9 cellular contexts compared by ENCODE assay signal in the genomic region with DNA sequence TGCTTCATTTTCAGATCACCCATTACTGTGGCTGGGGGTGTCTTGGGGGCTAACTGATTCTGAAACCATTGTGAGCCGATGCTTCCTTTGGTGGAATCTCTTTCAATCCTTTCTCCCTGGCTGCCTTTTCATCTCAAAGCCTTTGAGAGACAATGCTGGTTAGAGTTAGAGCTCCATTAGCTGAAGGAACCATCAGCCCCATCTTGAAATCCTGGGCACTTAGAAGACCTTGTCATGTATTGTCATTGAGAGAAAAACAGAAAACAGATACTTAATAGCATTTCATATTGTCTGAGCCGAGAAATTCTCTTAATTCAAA. TPM values are rescaled to one million over a fixed set of nuclear protein-coding genes. Genes with fewer than 3 reads are reported as not detected.
A peak's percentile ranks its signal among the peaks of the same experiment; 100 is the strongest.
DNase-seq lines count a peak whose midpoint lies in the region; TF ChIP-seq lines count a peak whose summit lies in the region.
"Had no signal": no experiment of that assay in that cellular context is flagged by ENCODE, and none has a peak within 500 bp of the region (broad histone marks: within the 10 kb centered on the region; RNA-seq: fewer than 3 reads in every experiment).

No MANE protein-coding gene starts in this region.

- CTCF ChIA-PET in AG04449 (lab: Yijun Ruan, JAX): interaction anchor here (1.0 to 4.1 kb wide), 5 partner anchors 147 to 349 kb away, joined by 3 to 28 read pairs (median 5); no protein-coding TSS in a partner anchor
- CTCF ChIA-PET in RWPE1 (lab: Yijun Ruan, JAX): no interaction called here

- H3K36me3 ChIP-seq in esophagus muscularis mucosa: no peaks in the 10 kb centered on the region
- no peaks in the 10 kb centered on the region for H3K36me3 ChIP-seq in Peyer's patch
- H3K36me3 ChIP-seq: ovary had no signal

- no peak for TF ChIP-seq CTCF in AG04449 (IDR thresholded peaks at IDR 0.05; ENCODE audit: insufficient read depth, low read length, missing control alignments)
- TF ChIP-seq CTCF in RWPE1 (conservative IDR thresholded peaks at IDR 0.05; ENCODE audit: low read depth): no peak
- no peak for TF ChIP-seq CTCF in esophagus muscularis mucosa (IDR thresholded peaks at IDR 0.05)
- TF ChIP-seq CTCF in osteocyte (IDR thresholded peaks at IDR 0.05): no peak
- TF ChIP-seq CTCF in Peyer's patch (IDR thresholded peaks at IDR 0.05): no peak

- H3K4me3 ChIP-seq in AG04449 (ENCODE audit: low read depth, low read length): peak overlapping the region; percentile 9; the same call in 1 of the 2 replicates
- no peak overlapping the region for H3K4me3 ChIP-seq in esophagus muscularis mucosa
- no peak overlapping the region for H3K4me3 ChIP-seq in Peyer's patch
- H3K4me3 ChIP-seq: ovary had no signal

- intact Hi-C loops in esophagus muscularis mucosa (cut with DNase I): no loop called here

- POLR2A ChIA-PET in AG04449 (lab: Yijun Ruan, JAX) (interaction anchor here (0.7 to 1.0 kb wide), 2 partner anchors 102 to 394 kb away, joined by 3 to 4 read pairs; no protein-coding TSS in a partner anchor), RWPE1 (lab: Yijun Ruan, JAX; ENCODE audit: low non-redundant PET) (no interaction called here)

- H3K4me3 Mint-ChIP-seq in osteocyte (ENCODE audit: unreplicated experiment): peak overlapping the region; percentile 71

- TF ChIP-seq EP300 in esophagus muscularis mucosa (IDR thresholded peaks at IDR 0.05): no peak

- H3K27me3 ChIP-seq in esophagus muscularis mucosa (no peaks in the 10 kb centered on the region), Peyer's patch (no peaks in the 10 kb centered on the region)
- H3K27me3 ChIP-seq: ovary had no signal

- WGBS in esophagus muscularis mucosa: 77% methylated on average over 2 of the region's 2 CpGs

- H3K9me3 ChIP-seq in esophagus muscularis mucosa: no peaks in the 10 kb centered on the region
- no peaks in the 10 kb centered on the region for H3K9me3 ChIP-seq in Peyer's patch
- H3K9me3 ChIP-seq: ovary had no signal

- H3K27ac ChIP-seq in RWPE1 (peak overlapping the region; percentile 71), esophagus muscularis mucosa (replicated peaks in 1 of 4) (peak overlapping the region; percentile 53 to 75 (median 72)), Peyer's patch (peak overlapping the region in 2 of 4 donors; percentile 57 to 63)
- H3K27ac ChIP-seq: ovary had no signal

- peaks cover 6% of the 10 kb centered on the region for H3K36me3 Mint-ChIP-seq in osteocyte (ENCODE audit: unreplicated experiment)

- TF ChIP-seq POLR2A in esophagus muscularis mucosa (IDR thresholded peaks at IDR 0.05; ENCODE audit: low read depth) (no peak), Peyer's patch (IDR thresholded peaks at IDR 0.05) (no peak)

- peaks cover 92% of the 10 kb centered on the region for H3K4me1 Mint-ChIP-seq in osteocyte (ENCODE audit: unreplicated experiment)

- no peaks in the 10 kb centered on the region for H3K27me3 Mint-ChIP-seq in osteocyte (ENCODE audit: unreplicated experiment)

- H3K4me1 ChIP-seq in esophagus muscularis mucosa: peaks cover 50 to 100% (median 86%) of the 10 kb centered on the region in 4 donors
- H3K4me1 ChIP-seq in Peyer's patch: peaks cover 0 to 39% (median 4%) of the 10 kb centered on the region in 4 donors

- H3K27ac Mint-ChIP-seq in osteocyte (ENCODE audit: unreplicated experiment): peak overlapping the region; percentile 96

- no peaks in the 10 kb centered on the region for H3K9me3 Mint-ChIP-seq in osteocyte (ENCODE audit: unreplicated experiment)

- DNase-seq in AG04449 (ENCODE audit: low read depth, low spot score) (no peak), RWPE1 (ENCODE audit: low spot score) (no peak), esophagus muscularis mucosa (ENCODE audit: extremely low spot score) (no peak), osteocyte (ENCODE audit: extremely low spot score, unreplicated experiment) (no peak), MV-4-11 (lab: John Stamatoyannopoulos, UW) (no peak), NCI-H526 (lab: John Stamatoyannopoulos, UW) (no peak), Peyer's patch (no peak), superior temporal gyrus (ENCODE audit: extremely low spot score) (no peak)

RNA-seq across cellular contexts. Expression of gene TEAD1, which starts 6.7 kb away (rescaled TPM):
- total RNA-seq in esophagus muscularis mucosa: 100 to 1,000 TPM; 147 to 307 (median 232) TPM
- total RNA-seq in osteocyte: 152 and 154 TPM in 2 replicates
- 100 to 1,000 TPM in 1 of 4 donors, 10 to 100 TPM in 3; 34.5 to 125 (median 65.1) TPM for total RNA-seq in Peyer's patch
